ENCODE assay signal across 9 cellular contexts in the genomic region with DNA sequence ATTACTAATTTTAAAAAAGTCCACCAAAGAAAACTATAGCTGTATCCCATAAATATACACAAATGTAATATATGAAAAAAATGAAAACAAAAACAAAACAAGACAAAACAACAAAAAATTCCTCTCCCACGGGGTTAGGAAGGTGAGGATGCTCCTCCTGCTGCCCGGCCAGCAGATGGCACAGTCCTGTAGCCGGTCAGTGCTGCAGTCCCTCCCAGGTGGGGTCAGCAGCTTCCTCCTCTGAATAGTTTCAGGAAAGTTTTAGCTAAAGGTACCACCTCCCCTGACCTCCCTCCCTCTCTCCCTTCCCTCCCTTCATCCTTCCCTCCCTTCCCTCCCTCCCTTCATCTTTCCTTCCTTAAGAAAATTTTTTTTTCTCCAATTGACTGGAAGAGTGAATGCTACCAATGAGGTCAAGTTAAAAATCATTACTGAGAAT.
DNase-seq lines count a peak whose midpoint lies in the region; ATAC-seq and TF ChIP-seq lines count a peak whose summit lies in the region.
"Had no signal": no experiment of that assay in that cellular context is flagged by ENCODE, and none has a peak within 500 bp of the region (broad histone marks: within the 10 kb centered on the region; RNA-seq: fewer than 3 reads in every experiment).

No MANE protein-coding gene starts in this region.

- no peak for TF ChIP-seq POLR2A in right lobe of liver (IDR thresholded peaks at IDR 0.05)

- in situ Hi-C loops in brain microvascular endothelial cell (cut with HindIII; ENCODE audit: low pct_ligation_motif_present, low sequenced_read_pairs): no loop called here

- H3K9me3 ChIP-seq in right lobe of liver: no peaks in the 10 kb centered on the region

- H3K4me3 ChIP-seq in brain microvascular endothelial cell (ENCODE audit: low read depth, low read length) (no peak overlapping the region), right lobe of liver (no peak overlapping the region)

- peaks cover 5% of the 10 kb centered on the region for H3K36me3 ChIP-seq in brain microvascular endothelial cell (replicated peaks)
- H3K36me3 ChIP-seq in right lobe of liver: no peaks in the 10 kb centered on the region

- intact Hi-C loops in right lobe of liver (cut with DNase I): no loop called here

- TF ChIP-seq CTCF in C4-2B (conservative IDR thresholded peaks at IDR 0.05) (peak; percentile 87), brain microvascular endothelial cell (IDR thresholded peaks at IDR 0.05; ENCODE audit: low read depth, low read length, missing control alignments) (peak; percentile 90), right lobe of liver (IDR thresholded peaks at IDR 0.05) (peak; percentile 56 to 80 (median 68))

- WGBS in right lobe of liver (ENCODE audit: insufficient coverage, low coverage, low lambda C conversion rate, missing lambda C conversion rate): 12% methylated on average over 3 of the region's 3 CpGs

- H3K27ac ChIP-seq in C4-2B: no peak overlapping the region
- H3K27ac ChIP-seq in brain microvascular endothelial cell: peak overlapping the region; percentile 91
- H3K27ac ChIP-seq in right lobe of liver: no peak overlapping the region

- no peaks in the 10 kb centered on the region for H3K27me3 ChIP-seq in brain microvascular endothelial cell (replicated peaks)
- H3K27me3 ChIP-seq in right lobe of liver: no peaks in the 10 kb centered on the region

- ATAC-seq in right lobe of liver (peak; percentile 94 to 98 (median 96)), GM21367 (IDR thresholded peaks at IDR 0.05; ENCODE audit: unreplicated experiment) (no peak), HG03108 (IDR thresholded peaks at IDR 0.05; ENCODE audit: unreplicated experiment) (no peak), GM21528 (IDR thresholded peaks at IDR 0.05; ENCODE audit: low FRiP score, unreplicated experiment) (no peak)
- ATAC-seq: activated CD8-positive, alpha-beta T cell treated with anti-CD3 and anti-CD28 coated beads, Interleukin-2, amount 10 ng/mL, durations not matched to agents 7 days and 5 days had no signal

- DNase-seq in HT1080 (ENCODE audit: low read depth) (peak; percentile 77), brain microvascular endothelial cell (peak; percentile 67), right lobe of liver (peak; percentile 54 to 62 (median 61)), KG1 (lab: John Stamatoyannopoulos, UW) (no peak)
- DNase-seq: activated CD8-positive, alpha-beta T cell treated with anti-CD3 and anti-CD28 coated beads, Interleukin-2, amount 10 ng/mL, durations not matched to agents 7 days and 5 days had no signal

- peaks cover 0 to 13% (median 4%) of the 10 kb centered on the region in 4 donors for H3K4me1 ChIP-seq in right lobe of liver

Comparison
In these comparisons a context has a peak if more than half of its experiments do, and no peak if none do; other contexts are left out.
1. ATAC-seq: peak in right lobe of liver (4 of 4); none in GM21367 (single experiment), HG03108 (single experiment) and GM21528 (single experiment).
2. Peak in every context shown above with its lines, with median percentiles within 50 percentile points of each other: CTCF ChIP-seq.